Comparison of ENCODE assay signal across 8 cellular contexts in the genomic region with DNA sequence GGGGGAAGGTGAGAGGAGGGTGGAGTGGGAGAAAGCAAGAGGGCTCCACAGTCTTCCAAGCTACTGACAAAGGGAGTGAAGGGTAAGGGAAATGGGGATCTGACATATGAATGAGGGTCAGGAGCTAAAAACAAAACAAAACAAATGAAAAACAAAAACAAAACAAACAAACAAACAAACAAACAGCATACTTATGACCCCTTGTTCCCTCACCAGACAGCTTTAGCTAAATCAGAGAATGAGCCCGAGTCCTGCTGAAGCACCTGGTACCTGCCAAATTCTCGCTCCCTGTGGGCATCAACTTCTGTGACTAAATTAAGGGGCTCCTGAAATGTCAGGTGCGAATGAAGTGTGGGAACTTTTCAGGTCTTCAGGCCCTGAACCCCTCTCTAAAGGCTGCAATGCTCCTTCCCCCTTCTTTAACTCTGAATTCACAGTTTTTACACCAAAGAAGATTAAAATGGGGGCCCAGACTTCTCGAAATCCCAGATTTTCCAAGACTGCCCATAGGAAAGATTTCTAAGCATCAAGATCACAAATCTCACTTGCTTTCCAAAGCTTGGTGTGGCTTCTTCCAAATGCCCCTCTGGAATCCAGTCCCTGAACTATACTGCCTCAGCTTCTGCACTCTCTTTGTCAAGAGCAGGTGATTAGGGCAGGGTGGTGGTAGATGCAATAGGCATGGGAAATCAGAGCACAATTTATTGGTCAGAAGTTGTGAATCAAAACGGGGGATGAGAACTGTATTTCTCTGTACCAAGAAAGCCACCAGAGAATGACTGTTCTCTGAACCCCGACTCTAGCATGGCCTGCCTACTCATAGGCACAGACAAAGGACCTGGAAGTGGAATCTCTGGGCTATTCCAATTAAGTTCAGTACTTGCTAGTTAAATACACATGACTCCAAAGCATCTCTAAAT. TPM values are rescaled to one million over a fixed set of nuclear protein-coding genes. Genes with fewer than 3 reads are reported as not detected.
"Had no signal": no experiment of that assay in that cellular context is flagged by ENCODE, and none has a peak within 500 bp of the region (broad histone marks: within the 10 kb centered on the region; RNA-seq: fewer than 3 reads in every experiment).

No MANE protein-coding gene starts in this region.

- FAIRE-seq: H54, HTR-8/SVneo, K562 had no signal

- H2AFZ ChIP-seq: GM23338 had no signal

- DNase-seq: H9, HCEC 1CT, IMR-90 had no signal

- H3K27ac Mint-ChIP-seq: GM23338, H9 had no signal

- H3K4me3 ChIP-seq: GM23338, K562 had no signal

- H3K4me2 ChIP-seq: GM23338 had no signal

- H3K4me3 Mint-ChIP-seq: GM23338, H9 had no signal

RNA-seq across cellular contexts. Expression of gene ZIC4, which starts 40.9 kb away (rescaled TPM):
- total RNA-seq: GM23338, H9, HT-29, IMR-90, K562 had no signal
- polyA plus RNA-seq: GM23338, IMR-90, K562 had no signal

RNA-seq across cellular contexts. Expression of gene ZIC1, which starts 43.7 kb away (rescaled TPM):
- total RNA-seq: H9, HT-29, IMR-90 had no signal
- polyA plus RNA-seq: IMR-90 had no signal
